1 cellular context compared by ENCODE assay signal in genomic region chr1:150516050-150516591, GRCh38.
TF ChIP-seq lines count a peak whose summit lies in the region.

No MANE protein-coding gene starts in this region.

TF ChIP-seq in GM12878, 131 proteins besides CTCF, POLR2A, EP300 and RAD21:
- TF ChIP-seq MLLT1 (IDR thresholded peaks at IDR 0.05), result 0 out of 2 replicates have a peak, but pooled peaks have one; percentile 17
- TF ChIP-seq, protein P1, sequence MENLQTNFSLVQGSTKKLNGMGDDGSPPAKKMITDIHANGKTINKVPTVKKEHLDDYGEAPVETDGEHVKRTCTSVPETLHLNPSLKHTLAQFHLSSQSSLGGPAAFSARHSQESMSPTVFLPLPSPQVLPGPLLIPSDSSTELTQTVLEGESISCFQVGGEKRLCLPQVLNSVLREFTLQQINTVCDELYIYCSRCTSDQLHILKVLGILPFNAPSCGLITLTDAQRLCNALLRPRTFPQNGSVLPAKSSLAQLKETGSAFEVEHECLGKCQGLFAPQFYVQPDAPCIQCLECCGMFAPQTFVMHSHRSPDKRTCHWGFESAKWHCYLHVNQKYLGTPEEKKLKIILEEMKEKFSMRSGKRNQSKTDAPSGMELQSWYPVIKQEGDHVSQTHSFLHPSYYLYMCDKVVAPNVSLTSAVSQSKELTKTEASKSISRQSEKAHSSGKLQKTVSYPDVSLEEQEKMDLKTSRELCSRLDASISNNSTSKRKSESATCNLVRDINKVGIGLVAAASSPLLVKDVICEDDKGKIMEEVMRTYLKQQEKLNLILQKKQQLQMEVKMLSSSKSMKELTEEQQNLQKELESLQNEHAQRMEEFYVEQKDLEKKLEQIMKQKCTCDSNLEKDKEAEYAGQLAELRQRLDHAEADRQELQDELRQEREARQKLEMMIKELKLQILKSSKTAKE (IDR thresholded peaks at IDR 0.05; ENCODE audit: low read depth, poor library complexity, severe bottlenecking), result no peak
- TF ChIP-seq MEF2B (IDR thresholded peaks at IDR 0.05; ENCODE audit: partially characterized antibody, poor library complexity, severe bottlenecking), result no peak
- no peak for TF ChIP-seq MTA2 (IDR thresholded peaks at IDR 0.05; ENCODE audit: low read depth)
- no peak for TF ChIP-seq NFYA (IDR thresholded peaks at IDR 0.05; ENCODE audit: borderline replicate concordance, low read depth, low read length)
